ENCODE assay signal across 14 cellular contexts in the genomic region with DNA sequence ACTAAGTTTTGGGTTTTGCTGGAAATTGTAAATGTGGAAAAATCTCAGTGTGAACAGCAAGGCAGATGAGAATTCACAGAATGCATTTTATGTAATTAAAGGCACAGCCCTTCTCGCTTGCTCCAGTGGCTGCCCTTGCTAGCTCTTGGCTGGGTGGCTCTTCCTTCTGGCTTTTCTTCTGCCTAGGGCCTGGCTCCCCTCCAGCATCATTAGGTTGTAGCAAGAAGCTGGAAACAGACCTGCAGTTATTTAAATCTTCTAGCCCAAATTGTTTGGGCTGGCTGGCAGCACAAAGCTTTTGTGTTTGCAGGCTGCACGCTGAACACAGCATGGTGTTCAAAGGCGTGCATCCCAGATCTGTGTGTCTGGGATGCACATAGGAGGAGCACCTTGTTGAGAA. TPM values are rescaled to one million over a fixed set of nuclear protein-coding genes. Genes with fewer than 3 reads are reported as not detected.
DNase-seq lines count a peak whose midpoint lies in the region; ATAC-seq and TF ChIP-seq lines count a peak whose summit lies in the region.
"Had no signal": no experiment of that assay in that cellular context is flagged by ENCODE, and none has a peak within 500 bp of the region (broad histone marks: within the 10 kb centered on the region; RNA-seq: fewer than 3 reads in every experiment).

No MANE protein-coding gene starts in this region.

- H3K27me3 Mint-ChIP-seq in brain, result no peaks in the 10 kb centered on the region
- no peaks in the 10 kb centered on the region for H3K27me3 Mint-ChIP-seq in T-helper 2 cell treated with Interferon-gamma antibody and Interleukin-4, amounts not matched to agents 5 μg/mL and 100 μg/mL, for 36 hours (ENCODE audit: low read depth)
- H3K27me3 Mint-ChIP-seq: activated CD4-positive, alpha-beta memory T cell treated with anti-CD3 and anti-CD28 coated beads, Interleukin-2, amount 10 ng/mL, durations not matched to agents 7 days and 5 days had no signal

- ATAC-seq in left lung (peak; percentile 8), gastrocnemius medialis (peak; percentile 29 to 36), HG03175 (IDR thresholded peaks at IDR 0.05; ENCODE audit: unreplicated experiment) (no peak), HG02840 (IDR thresholded peaks at IDR 0.05; ENCODE audit: low FRiP score, unreplicated experiment) (no peak)
- ATAC-seq: activated T-cell treated with anti-CD3 and anti-CD28 coated beads, Interleukin-2, amount 50 U/mL, for 72 hours; mucosa of descending colon; Panc1 had no signal

- H3K27ac ChIP-seq in left lung (no peak overlapping the region), gastrocnemius medialis (no peak overlapping the region)
- H3K27ac ChIP-seq: prostate gland had no signal

- H3K27me3 ChIP-seq in left lung, result no peaks in the 10 kb centered on the region
- no peaks in the 10 kb centered on the region for H3K27me3 ChIP-seq in gastrocnemius medialis

- peak overlapping the region in 4 of 5 experiments; percentile 29 to 65 (median 49) for H3K27ac Mint-ChIP-seq in brain
- no peak overlapping the region for H3K27ac Mint-ChIP-seq in T-helper 2 cell treated with Interferon-gamma antibody and Interleukin-4, amounts not matched to agents 5 μg/mL and 100 μg/mL, for 36 hours
- H3K27ac Mint-ChIP-seq: activated CD4-positive, alpha-beta memory T cell treated with anti-CD3 and anti-CD28 coated beads, Interleukin-2, amount 10 ng/mL, durations not matched to agents 7 days and 5 days; activated T-cell treated with anti-CD3 and anti-CD28 coated beads, Interleukin-2, amount 50 U/mL, for 72 hours had no signal

- H3K9me3 Mint-ChIP-seq in brain, result no peaks in the 10 kb centered on the region
- no peaks in the 10 kb centered on the region for H3K9me3 Mint-ChIP-seq in T-helper 2 cell treated with Interferon-gamma antibody and Interleukin-4, amounts not matched to agents 5 μg/mL and 100 μg/mL, for 36 hours
- H3K9me3 Mint-ChIP-seq: activated CD4-positive, alpha-beta memory T cell treated with anti-CD3 and anti-CD28 coated beads, Interleukin-2, amount 10 ng/mL, durations not matched to agents 7 days and 5 days had no signal

- H3K4me3 Mint-ChIP-seq in brain, result peak overlapping the region in 3 of 5 experiments; percentile 10 to 50 (median 36)
- H3K4me3 Mint-ChIP-seq in T-helper 2 cell treated with Interferon-gamma antibody and Interleukin-4, amounts not matched to agents 5 μg/mL and 100 μg/mL, for 36 hours, result no peak overlapping the region
- H3K4me3 Mint-ChIP-seq: activated CD4-positive, alpha-beta memory T cell treated with anti-CD3 and anti-CD28 coated beads, Interleukin-2, amount 10 ng/mL, durations not matched to agents 7 days and 5 days; activated T-cell treated with anti-CD3 and anti-CD28 coated beads, Interleukin-2, amount 50 U/mL, for 72 hours had no signal

- no peaks in the 10 kb centered on the region for H3K36me3 ChIP-seq in left lung
- H3K36me3 ChIP-seq in gastrocnemius medialis, result no peaks in the 10 kb centered on the region
- H3K36me3 ChIP-seq: prostate gland had no signal

- H3K4me1 ChIP-seq in left lung (peaks cover 4 to 11% of the 10 kb centered on the region in 2 donors), gastrocnemius medialis (peaks cover 22 to 44% of the 10 kb centered on the region in 2 donors)
- H3K4me1 ChIP-seq: prostate gland had no signal

- H3K9me3 ChIP-seq in left lung (no peaks in the 10 kb centered on the region), gastrocnemius medialis (no peaks in the 10 kb centered on the region)
- H3K9me3 ChIP-seq: mucosa of descending colon, prostate gland had no signal

- H3K36me3 Mint-ChIP-seq in brain, result no peaks in the 10 kb centered on the region
- no peaks in the 10 kb centered on the region for H3K36me3 Mint-ChIP-seq in T-helper 2 cell treated with Interferon-gamma antibody and Interleukin-4, amounts not matched to agents 5 μg/mL and 100 μg/mL, for 36 hours (ENCODE audit: low read depth)

- peaks cover 34% of the 10 kb centered on the region for H3K4me1 Mint-ChIP-seq in brain
- H3K4me1 Mint-ChIP-seq in T-helper 2 cell treated with Interferon-gamma antibody and Interleukin-4, amounts not matched to agents 5 μg/mL and 100 μg/mL, for 36 hours (ENCODE audit: low read depth), result no peaks in the 10 kb centered on the region
- H3K4me1 Mint-ChIP-seq: activated CD4-positive, alpha-beta memory T cell treated with anti-CD3 and anti-CD28 coated beads, Interleukin-2, amount 10 ng/mL, durations not matched to agents 7 days and 5 days had no signal

- peak; percentile 18 for DNase-seq in M059J (ENCODE audit: low read depth)
- no peak for DNase-seq in left lung
- DNase-seq in gastrocnemius medialis, result peak in 1 of 2 donors; percentile 30
- DNase-seq in T-helper 2 cell treated with Interferon-gamma antibody and Interleukin-4, amounts not matched to agents 5 μg/mL and 100 μg/mL, for 36 hours (ENCODE audit: low spot score), result no peak
- DNase-seq: activated CD4-positive, alpha-beta memory T cell treated with anti-CD3 and anti-CD28 coated beads, Interleukin-2, amount 10 ng/mL, durations not matched to agents 7 days and 5 days; activated T-cell treated with anti-CD3 and anti-CD28 coated beads, Interleukin-2, amount 50 U/mL, for 72 hours; mucosa of descending colon; NCI-H1694 treated with DMSO at 0.1 percent for 48 hours; NCI-H526 treated with DMSO at 0.1 percent for 48 hours had no signal

- no peak overlapping the region for H3K4me3 ChIP-seq in left lung
- no peak overlapping the region for H3K4me3 ChIP-seq in gastrocnemius medialis
- H3K4me3 ChIP-seq: mucosa of descending colon, prostate gland had no signal

- intact Hi-C loops in left lung (cut with DNase I) (no loop called here), gastrocnemius medialis (cut with DNase I; ENCODE audit: low total_unique reads) (no loop called here)

- TF ChIP-seq POLR2A in gastrocnemius medialis (IDR thresholded peaks at IDR 0.05), result no peak

- TF ChIP-seq CTCF in brain (conservative IDR thresholded peaks at IDR 0.05) (no peak), left lung (IDR thresholded peaks at IDR 0.05) (no peak), gastrocnemius medialis (IDR thresholded peaks at IDR 0.05 in 4 of 5, conservative IDR thresholded peaks at IDR 0.05 in 1 of 5) (no peak)

- in situ Hi-C loops in gastrocnemius medialis (cut with MboI; ENCODE audit: low sequenced_read_pairs in 4 of 4), result no loop called here

RNA-seq across cellular contexts. Expression of gene LIMCH1, which starts 56.5 kb away (rescaled TPM):
- total RNA-seq in M059J (2014; rRNA removed; shearing (Covaris generic)), result 60.5 and 72.8 TPM in 2 replicates
- polyA plus RNA-seq in brain (ENCODE audit: insufficient read depth, low read depth, low replicate concordance), result 28.2 TPM
- total RNA-seq in left lung (100 to 1,000 TPM; 169 to 183 TPM), gastrocnemius medialis (10 to 100 TPM; 36.2 to 71.4 (median 52.1) TPM)
- total RNA-seq: activated CD4-positive, alpha-beta memory T cell treated with anti-CD3 and anti-CD28 coated beads, Interleukin-2, amount 10 ng/mL, durations not matched to agents 7 days and 5 days; activated T-cell treated with anti-CD3 and anti-CD28 coated beads, Interleukin-2, amount 50 U/mL, for 72 hours had no signal

Comparison
In these comparisons a context has a peak if more than half of its experiments do, and no peak if none do; other contexts are left out.
1. ATAC-seq: peak in left lung (single experiment) and gastrocnemius medialis (2 of 2); none in HG03175 (single experiment) and HG02840 (single experiment).